Comparison of ENCODE assay signal across 8 cellular contexts in genomic region chr14:63174760-63175191, GRCh38. TPM values are rescaled to one million over a fixed set of nuclear protein-coding genes. Genes with fewer than 3 reads are reported as not detected.
DNase-seq lines count a peak whose midpoint lies in the region; ATAC-seq and TF ChIP-seq lines count a peak whose summit lies in the region.

No MANE protein-coding gene starts in this region.

- WGBS in psoas muscle, 3 donors = 9 to 16% (median 10%) methylated on average over 2 of the region's 2 CpGs

- no peaks in the 10 kb centered on the region for H3K4me1 Mint-ChIP-seq in T-helper 2 cell treated with Interferon-gamma antibody and Interleukin-4, amounts not matched to agents 5 μg/mL and 100 μg/mL, for 36 hours (ENCODE audit: low read depth)

- H3K9me3 ChIP-seq in psoas muscle = no peaks in the 10 kb centered on the region

- peak; percentile 7 for DNase-seq in DMS53 treated with DMSO at 0.1 percent for 48 hours (lab: John Stamatoyannopoulos, UW; ENCODE audit: unreplicated experiment)
- peak; percentile 23 for DNase-seq in LoVo (ENCODE audit: low spot score)
- DNase-seq in SHP77 treated with DMSO at 0.1 percent for 48 hours (lab: John Stamatoyannopoulos, UW) = peak; percentile 39
- peak; percentile 82 to 98 for DNase-seq in foreskin keratinocyte
- no peak for DNase-seq in psoas muscle
- no peak for DNase-seq in KG1 (lab: John Stamatoyannopoulos, UW)
- DNase-seq in stimulated activated CD4-positive, alpha-beta T cell treated with anti-CD3 and anti-CD28 coated beads, Interleukin-2, amount 100 ng/mL, for 24 hours = no peak
- DNase-seq in T-helper 2 cell treated with Interferon-gamma antibody and Interleukin-4, amounts not matched to agents 5 μg/mL and 100 μg/mL, for 36 hours (ENCODE audit: low spot score) = no peak

- no peaks in the 10 kb centered on the region for H3K9me3 Mint-ChIP-seq in T-helper 2 cell treated with Interferon-gamma antibody and Interleukin-4, amounts not matched to agents 5 μg/mL and 100 μg/mL, for 36 hours

- no peak overlapping the region for H3K4me3 ChIP-seq in psoas muscle

- ATAC-seq in foreskin keratinocyte (peak; percentile 5), psoas muscle (peak in 1 of 4 donors; percentile 57)

- H3K27ac Mint-ChIP-seq in T-helper 2 cell treated with Interferon-gamma antibody and Interleukin-4, amounts not matched to agents 5 μg/mL and 100 μg/mL, for 36 hours = no peak overlapping the region

- H3K4me3 Mint-ChIP-seq in T-helper 2 cell treated with Interferon-gamma antibody and Interleukin-4, amounts not matched to agents 5 μg/mL and 100 μg/mL, for 36 hours = no peak overlapping the region

- H3K36me3 Mint-ChIP-seq in T-helper 2 cell treated with Interferon-gamma antibody and Interleukin-4, amounts not matched to agents 5 μg/mL and 100 μg/mL, for 36 hours (ENCODE audit: low read depth) = no peaks in the 10 kb centered on the region

- no peaks in the 10 kb centered on the region for H3K27me3 Mint-ChIP-seq in T-helper 2 cell treated with Interferon-gamma antibody and Interleukin-4, amounts not matched to agents 5 μg/mL and 100 μg/mL, for 36 hours (ENCODE audit: low read depth)

- intact Hi-C loops in psoas muscle (cut with DNase I) = loop anchor here (2.0 to 5.0 kb wide), 2 partner anchors 102 to 103 kb away; no protein-coding TSS in a partner anchor

- H3K27me3 ChIP-seq in foreskin keratinocyte (no peaks in the 10 kb centered on the region), psoas muscle (ENCODE audit: insufficient read depth in 3 of 3, low read length in 2 of 3) (peaks cover 0 to 3% (median 0%) of the 10 kb centered on the region in 3 donors)

- peaks cover 31% of the 10 kb centered on the region for H3K4me1 ChIP-seq in foreskin keratinocyte
- H3K4me1 ChIP-seq in psoas muscle = no peaks in the 10 kb centered on the region

- no peak overlapping the region for H3K27ac ChIP-seq in foreskin keratinocyte
- no peak overlapping the region for H3K27ac ChIP-seq in psoas muscle

- TF ChIP-seq CTCF in foreskin keratinocyte (conservative IDR thresholded peaks at IDR 0.05) (peak; percentile 88), psoas muscle (IDR thresholded peaks at IDR 0.05) (peak; percentile 62)

- H3K36me3 ChIP-seq in psoas muscle (ENCODE audit: insufficient read depth in 1 of 2, low read depth in 1 of 2) = no peaks in the 10 kb centered on the region

RNA-seq across cellular contexts. Expression of gene RHOJ, which starts 29.5 kb away (rescaled TPM):
- total RNA-seq in foreskin keratinocyte (0.07 TPM in 1 of 2 replicates, not detected in the other), psoas muscle (1 to 10 TPM; 3.2 to 7.5 (median 4.9) TPM)
- polyA plus RNA-seq in foreskin keratinocyte (0.03 and 0.11 TPM in 2 replicates), psoas muscle (1 to 10 TPM; 2.2 to 3.7 (median 3.0) TPM)

Comparison
In these comparisons a context has a peak if more than half of its experiments do, and no peak if none do; other contexts are left out.
1. DNase-seq: peak in DMS53 treated with DMSO at 0.1 percent for 48 hours (single experiment), LoVo (single experiment), SHP77 treated with DMSO at 0.1 percent for 48 hours (single experiment) and foreskin keratinocyte (2 of 2); none in psoas muscle (0 of 2), KG1 (single experiment), stimulated activated CD4-positive, alpha-beta T cell treated with anti-CD3 and anti-CD28 coated beads, Interleukin-2, amount 100 ng/mL, for 24 hours (0 of 2) and T-helper 2 cell treated with Interferon-gamma antibody and Interleukin-4, amounts not matched to agents 5 μg/mL and 100 μg/mL, for 36 hours (single experiment).